17 cellular contexts compared by ENCODE assay signal in genomic region chr3:154137036-154137435, GRCh38.
"Had no signal": no experiment of that assay in that cellular context is flagged by ENCODE, and none has a peak within 500 bp of the region (broad histone marks: within the 10 kb centered on the region; RNA-seq: fewer than 3 reads in every experiment).

No MANE protein-coding gene starts in this region.

- H2AFZ ChIP-seq: hepatocyte had no signal

- H3K4me3 ChIP-seq: hepatocyte, ovary, tibial nerve, uterus had no signal

- H3K27me3 ChIP-seq: hepatocyte, ovary, tibial nerve, uterus had no signal

- H3K36me3 ChIP-seq: ovary, uterus had no signal

- ATAC-seq: activated naive CD4-positive, alpha-beta T cell treated with anti-CD3 and anti-CD28 coated beads, Interleukin-2, amount 50 U/mL, for 72 hours; left lobe of liver; stimulated activated effector memory CD8-positive, alpha-beta T cell treated with anti-CD3 and anti-CD28 coated beads, Interleukin-12 subunit alpha, Interleukin-12 subunit beta, amount 100 ng/mL, for 72 hours; WTC11 had no signal

- H3K27ac ChIP-seq: hepatocyte, ovary, tibial nerve, uterus had no signal

- H3K4me2 ChIP-seq: hepatocyte had no signal

- DNase-seq: activated CD4-positive, alpha-beta memory T cell treated with anti-CD3 and anti-CD28 coated beads, Interleukin-2, amount 10 ng/mL, durations not matched to agents 7 days and 5 days; activated CD4-positive, alpha-beta T cell treated with anti-CD3 and anti-CD28 coated beads for 4 hours; activated effector memory CD4-positive, alpha-beta T cell treated with anti-CD3 and anti-CD28 coated beads, Interleukin-2, amount 50 U/mL, for 16 hours; activated T-cell treated with anti-CD3 and anti-CD28 coated beads, Interleukin-2, amount 50 U/mL, for 24 hours; caudate nucleus; mammary epithelial cell; naive B cell; ovary; uterus had no signal

- FAIRE-seq: colon, keratinocyte had no signal

- H3K9me3 ChIP-seq: ovary, tibial nerve, uterus had no signal

- H3K4me1 ChIP-seq: uterus had no signal
